15 cellular contexts compared by ENCODE assay signal in genomic region chr2:71619230-71619741, GRCh38.
DNase-seq lines count a peak whose midpoint lies in the region; ATAC-seq, FAIRE-seq and TF ChIP-seq lines count a peak whose summit lies in the region.
"Had no signal": no experiment of that assay in that cellular context is flagged by ENCODE, and none has a peak within 500 bp of the region (broad histone marks: within the 10 kb centered on the region; RNA-seq: fewer than 3 reads in every experiment).

No MANE protein-coding gene starts in this region.

- peaks cover 27% of the 10 kb centered on the region for H3K4me1 ChIP-seq in HepG2 (ENCODE audit: insufficient read depth, low read length)
- H3K4me1 ChIP-seq in thoracic aorta (ENCODE audit: control insufficient read depth in 1 of 2, low read depth in 2 of 2): peaks cover 14 to 34% of the 10 kb centered on the region in 2 donors
- H3K4me1 ChIP-seq: breast epithelium had no signal

- CTCF ChIA-PET in activated CD4-positive, alpha-beta T cell treated with anti-CD3 and anti-CD28 coated beads for 36 hours (lab: Charles Lee): interaction anchor here (0.6 kb wide), 1 partner anchor 651 kb away, joined by 3 read pairs; no protein-coding TSS in a partner anchor
- CTCF ChIA-PET in activated CD4-positive, alpha-beta memory T cell treated with anti-CD3 and anti-CD28 coated beads for 36 hours (lab: Charles Lee): no interaction called here
- CTCF ChIA-PET in HepG2 (lab: Yijun Ruan, JAX; ENCODE audit: low intra/inter-chr PET ratio, low total read pairs): no interaction called here

- H3K9me3 Mint-ChIP-seq in activated CD4-positive, alpha-beta T cell treated with anti-CD3 and anti-CD28 coated beads for 36 hours (ENCODE audit: low read depth): no peaks in the 10 kb centered on the region
- no peaks in the 10 kb centered on the region for H3K9me3 Mint-ChIP-seq in activated CD4-positive, alpha-beta memory T cell treated with anti-CD3 and anti-CD28 coated beads for 36 hours
- H3K9me3 Mint-ChIP-seq in activated T-cell treated with anti-CD3 and anti-CD28 coated beads, Interleukin-2, amount 50 U/mL, for 24 hours: no peaks in the 10 kb centered on the region
- H3K9me3 Mint-ChIP-seq: CD8-positive, alpha-beta T cell had no signal

- no peak overlapping the region for H3K9ac ChIP-seq in HepG2 (ENCODE audit: insufficient read depth, low read depth, low read length)

- POLR2A ChIA-PET in activated CD4-positive, alpha-beta T cell treated with anti-CD3 and anti-CD28 coated beads for 36 hours (lab: Charles Lee): no interaction called here
- POLR2A ChIA-PET in activated CD4-positive, alpha-beta memory T cell treated with anti-CD3 and anti-CD28 coated beads for 36 hours (lab: Charles Lee): no interaction called here
- POLR2A ChIA-PET in HepG2 (lab: Yijun Ruan, JAX): no interaction called here

- in situ Hi-C loops in HepG2 (cut with HindIII; ENCODE audit: extremely low pct_ligation_motif_present, low pct_unique_long_range_greater_than_20kb): no loop called here

- intact Hi-C loops in activated CD4-positive, alpha-beta T cell treated with anti-CD3 and anti-CD28 coated beads for 36 hours (cut with DNase I, micrococcal nuclease): no loop called here
- intact Hi-C loops in activated CD4-positive, alpha-beta memory T cell treated with anti-CD3 and anti-CD28 coated beads for 36 hours (cut with micrococcal nuclease): no loop called here
- intact Hi-C loops in HepG2 (cut with micrococcal nuclease; ENCODE audit: unreplicated experiment): no loop called here

- H3K9me3 ChIP-seq in HepG2 (ENCODE audit: low read length) (no peaks in the 10 kb centered on the region), thoracic aorta (no peaks in the 10 kb centered on the region)
- H3K9me3 ChIP-seq: breast epithelium had no signal

- H3K36me3 ChIP-seq in HepG2 (replicated peaks in 1 of 2; ENCODE audit: control insufficient read depth in 1 of 2, insufficient read depth in 2 of 2, low read length in 2 of 2) (no peaks in the 10 kb centered on the region), thoracic aorta (no peaks in the 10 kb centered on the region)
- H3K36me3 ChIP-seq: breast epithelium had no signal

- H3K27me3 ChIP-seq in HepG2 (ENCODE audit: control insufficient read depth in 1 of 2, insufficient read depth in 2 of 2, low read length in 2 of 2) (no peaks in the 10 kb centered on the region; a peak in 1 of 5 replicates), thoracic aorta (replicated peaks; ENCODE audit: insufficient read depth) (no peaks in the 10 kb centered on the region)
- H3K27me3 ChIP-seq: breast epithelium had no signal

- H3K4me1 Mint-ChIP-seq in activated CD4-positive, alpha-beta T cell treated with anti-CD3 and anti-CD28 coated beads for 36 hours: no peaks in the 10 kb centered on the region
- H3K4me1 Mint-ChIP-seq in activated CD4-positive, alpha-beta memory T cell treated with anti-CD3 and anti-CD28 coated beads for 36 hours (ENCODE audit: low read depth): no peaks in the 10 kb centered on the region
- no peaks in the 10 kb centered on the region for H3K4me1 Mint-ChIP-seq in activated T-cell treated with anti-CD3 and anti-CD28 coated beads, Interleukin-2, amount 50 U/mL, for 24 hours (ENCODE audit: low read depth)
- H3K4me1 Mint-ChIP-seq: naive B cell had no signal

- no peak overlapping the region for H3K27ac Mint-ChIP-seq in activated CD4-positive, alpha-beta T cell treated with anti-CD3 and anti-CD28 coated beads for 36 hours
- no peak overlapping the region for H3K27ac Mint-ChIP-seq in activated CD4-positive, alpha-beta memory T cell treated with anti-CD3 and anti-CD28 coated beads for 36 hours
- no peak overlapping the region for H3K27ac Mint-ChIP-seq in activated T-cell treated with anti-CD3 and anti-CD28 coated beads, Interleukin-2, amount 50 U/mL, for 24 hours
- H3K27ac Mint-ChIP-seq: activated naive CD8-positive, alpha-beta T cell; CD8-positive, alpha-beta T cell; naive B cell had no signal

- no peaks in the 10 kb centered on the region for H3K36me3 Mint-ChIP-seq in activated CD4-positive, alpha-beta T cell treated with anti-CD3 and anti-CD28 coated beads for 36 hours (ENCODE audit: low read depth)
- H3K36me3 Mint-ChIP-seq in activated CD4-positive, alpha-beta memory T cell treated with anti-CD3 and anti-CD28 coated beads for 36 hours: no peaks in the 10 kb centered on the region
- no peaks in the 10 kb centered on the region for H3K36me3 Mint-ChIP-seq in activated T-cell treated with anti-CD3 and anti-CD28 coated beads, Interleukin-2, amount 50 U/mL, for 24 hours (ENCODE audit: low read depth)
- H3K36me3 Mint-ChIP-seq: activated naive CD8-positive, alpha-beta T cell; CD8-positive, alpha-beta T cell; naive B cell had no signal

- TF ChIP-seq EP300 in HepG2 (IDR thresholded peaks at IDR 0.05; ENCODE audit: low read depth in 2 of 2, low read length in 2 of 2) (no peak), HepG2 (CRISPR knock-in tag; IDR thresholded peaks at IDR 0.05; ENCODE audit: borderline replicate concordance) (no peak)

- no peak for TF ChIP-seq RAD21 in HepG2 (CRISPR knock-in tag; IDR thresholded peaks at IDR 0.05)

- no peak overlapping the region for H3K4me2 ChIP-seq in HepG2 (ENCODE audit: low read depth, low read length)
- H3K4me2 ChIP-seq: PC-9 had no signal

- H3K4me3 ChIP-seq in HepG2 (replicated peaks in 1 of 3; ENCODE audit: insufficient read depth in 1 of 3, low read depth in 2 of 3, low read length in 3 of 3) (no peak overlapping the region), thoracic aorta (no peak overlapping the region)
- H3K4me3 ChIP-seq: breast epithelium, PC-9 had no signal

- H2AFZ ChIP-seq in HepG2 (ENCODE audit: low read length): no peak overlapping the region
- H2AFZ ChIP-seq: PC-9 had no signal

- no peak for FAIRE-seq in HepG2 (lab: Jason Lieb, UNC)

- WGBS in HepG2 (ENCODE audit: low lambda C conversion rate): 58% methylated on average over 13 of the region's 15 CpGs

- ATAC-seq in activated CD4-positive, alpha-beta T cell treated with anti-CD3 and anti-CD28 coated beads for 36 hours: no peak
- ATAC-seq in HepG2 (peak; percentile 26), thoracic aorta (ENCODE audit: insufficient number of reproducible peaks, low FRiP score, low read depth) (no peak), GM21515 (IDR thresholded peaks at IDR 0.05; ENCODE audit: unreplicated experiment) (no peak)
- ATAC-seq: CD8-positive, alpha-beta T cell had no signal

- TF ChIP-seq POLR2A in HepG2 (IDR thresholded peaks at IDR 0.05; ENCODE audit: insufficient read depth in 1 of 2, low read depth in 2 of 2, low read length in 2 of 2): no peak

- BruUV-seq in HepG2 (replicated peaks; lab: Mats Ljungman, UMichigan): no TSS peak

- H4K20me1 ChIP-seq in HepG2 (ENCODE audit: insufficient read depth, low read length): no peaks in the 10 kb centered on the region

- peak; percentile 1 for DNase-seq in activated CD4-positive, alpha-beta T cell treated with anti-CD3 and anti-CD28 coated beads for 36 hours
- DNase-seq in activated CD4-positive, alpha-beta T cell treated with anti-CD3 and anti-CD28 coated beads, Interleukin-2, amount 50 U/mL, for 48 hours: no peak
- peak; percentile 7 for DNase-seq in activated CD4-positive, alpha-beta memory T cell treated with anti-CD3 and anti-CD28 coated beads for 36 hours
- no peak for DNase-seq in HepG2 (ENCODE audit: low spot score)
- no peak for DNase-seq in thoracic aorta (ENCODE audit: low spot score)
- no peak for DNase-seq in hippocampal formation (lab: John Stamatoyannopoulos, UW)
- no peak for DNase-seq in activated T-cell treated with anti-CD3 and anti-CD28 coated beads, Interleukin-2, amount 50 U/mL, for 24 hours
- DNase-seq: naive B cell, NCI-H1694 treated with DMSO at 0.1 percent for 48 hours, NCI-H524 treated with DMSO at 0.1 percent for 48 hours had no signal

- no peak overlapping the region for H3K4me3 Mint-ChIP-seq in activated CD4-positive, alpha-beta T cell treated with anti-CD3 and anti-CD28 coated beads for 36 hours
- H3K4me3 Mint-ChIP-seq in activated CD4-positive, alpha-beta memory T cell treated with anti-CD3 and anti-CD28 coated beads for 36 hours: no peak overlapping the region
- H3K4me3 Mint-ChIP-seq in activated T-cell treated with anti-CD3 and anti-CD28 coated beads, Interleukin-2, amount 50 U/mL, for 24 hours: no peak overlapping the region
- H3K4me3 Mint-ChIP-seq: activated naive CD8-positive, alpha-beta T cell; CD8-positive, alpha-beta T cell had no signal

- no peaks in the 10 kb centered on the region for H3K79me2 ChIP-seq in HepG2 (ENCODE audit: insufficient read depth, low read length)

- TF ChIP-seq CTCF in HepG2 (CRISPR knock-in tag; IDR thresholded peaks at IDR 0.05) (no peak), thoracic aorta (IDR thresholded peaks at IDR 0.05) (no peak)

- H3K27ac ChIP-seq in HepG2 (ENCODE audit: extremely low read length, insufficient read depth, low read length) (no peak overlapping the region), thoracic aorta (peak overlapping the region; percentile 71 to 84)
- H3K27ac ChIP-seq: PC-9 had no signal

- no peaks in the 10 kb centered on the region for H3K27me3 Mint-ChIP-seq in activated CD4-positive, alpha-beta T cell treated with anti-CD3 and anti-CD28 coated beads for 36 hours
- peaks cover 3% of the 10 kb centered on the region for H3K27me3 Mint-ChIP-seq in activated CD4-positive, alpha-beta memory T cell treated with anti-CD3 and anti-CD28 coated beads for 36 hours
- H3K27me3 Mint-ChIP-seq in activated T-cell treated with anti-CD3 and anti-CD28 coated beads, Interleukin-2, amount 50 U/mL, for 24 hours: no peaks in the 10 kb centered on the region

TF ChIP-seq in HepG2, 621 proteins besides CTCF, POLR2A, EP300 and RAD21 (continues in another document):
- TF ChIP-seq STAG1 (CRISPR knock-in tag; IDR thresholded peaks at IDR 0.05) (no peak), E2F5 (CRISPR knock-in tag; conservative IDR thresholded peaks at IDR 0.05) (no peak), TRAFD1 (CRISPR knock-in tag; IDR thresholded peaks at IDR 0.05; ENCODE audit: borderline replicate concordance) (no peak)

Comparison
In these comparisons a context has a peak if more than half of its experiments do, and no peak if none do; other contexts are left out.
1. DNase-seq: peak in activated CD4-positive, alpha-beta T cell treated with anti-CD3 and anti-CD28 coated beads for 36 hours (single experiment) and activated CD4-positive, alpha-beta memory T cell treated with anti-CD3 and anti-CD28 coated beads for 36 hours (single experiment); none in activated CD4-positive, alpha-beta T cell treated with anti-CD3 and anti-CD28 coated beads, Interleukin-2, amount 50 U/mL, for 48 hours (0 of 2), HepG2 (single experiment), thoracic aorta (single experiment), hippocampal formation (0 of 2) and activated T-cell treated with anti-CD3 and anti-CD28 coated beads, Interleukin-2, amount 50 U/mL, for 24 hours (single experiment).